Comparison of ENCODE assay signal across 16 cellular contexts in genomic region chr14:92607702-92608429, GRCh38.
DNase-seq lines count a peak whose midpoint lies in the region; ATAC-seq and TF ChIP-seq lines count a peak whose summit lies in the region.
"Had no signal": no experiment of that assay in that cellular context is flagged by ENCODE, and none has a peak within 500 bp of the region (broad histone marks: within the 10 kb centered on the region; RNA-seq: fewer than 3 reads in every experiment).

No MANE protein-coding gene starts in this region.

- H3K9me2 ChIP-seq in GM23248 (ENCODE audit: insufficient read depth) = no peaks in the 10 kb centered on the region

- peaks cover 14% of the 10 kb centered on the region for H3F3A ChIP-seq in GM23248 (ENCODE audit: insufficient read depth)

- peak overlapping the region; percentile 49 for H3K27ac ChIP-seq in GM23248
- H3K27ac ChIP-seq: ascending aorta, gastrocnemius medialis, ovary had no signal

- H3K4me3 ChIP-seq in GM23248 (no peak overlapping the region), adipocyte (ENCODE audit: low read length) (no peak overlapping the region), fibroblast of pulmonary artery (replicated peaks; ENCODE audit: low read depth, low read length) (no peak overlapping the region)
- H3K4me3 ChIP-seq: ascending aorta, gastrocnemius medialis, HAP-1, ovary had no signal

- in situ Hi-C loops in GM23248 (cut with MboI) = no loop called here

- 0 out of 2 replicates have a peak, but pooled peaks cover 8% of the 10 kb centered on the region for H3K79me2 ChIP-seq in GM23248 (ENCODE audit: insufficient read depth)

- H3K36me3 ChIP-seq in GM23248 (ENCODE audit: low read depth) (no peaks in the 10 kb centered on the region), adipocyte (ENCODE audit: control insufficient read depth, insufficient read depth, low read length, severe bottlenecking) (no peaks in the 10 kb centered on the region)
- H3K36me3 ChIP-seq: ascending aorta, gastrocnemius medialis, HAP-1, ovary had no signal

- H4K20me1 ChIP-seq in GM23248 (ENCODE audit: insufficient read depth) = no peaks in the 10 kb centered on the region

- H3K27me3 ChIP-seq in GM23248 (replicated peaks; ENCODE audit: insufficient read depth) (no peaks in the 10 kb centered on the region), adipocyte (replicated peaks; ENCODE audit: control insufficient read depth, insufficient read depth, low read length) (no peaks in the 10 kb centered on the region)
- H3K27me3 ChIP-seq: ascending aorta, gastrocnemius medialis, ovary had no signal

- WGBS in GM23248 (ENCODE audit: low coverage in 1 of 2, low lambda C conversion rate in 2 of 2, missing lambda C conversion rate in 2 of 2), 2 experiments = 77 to 79% methylated on average over 5 of the region's 5 CpGs

- H3K9me3 ChIP-seq in GM23248 (ENCODE audit: low read depth) = no peaks in the 10 kb centered on the region
- H3K9me3 ChIP-seq in adipocyte (ENCODE audit: control insufficient read depth, low read length) = peaks cover 3% of the 10 kb centered on the region
- H3K9me3 ChIP-seq: ascending aorta, HAP-1, ovary had no signal

- no peak overlapping the region for H3K4me2 ChIP-seq in GM23248 (ENCODE audit: unreplicated experiment)

- DNase-seq in GM23248 (peak; percentile 82), adipocyte (ENCODE audit: low read depth) (peak; percentile 79), fibroblast of pulmonary artery (ENCODE audit: low read depth) (peak; percentile 93), renal cortical epithelial cell (ENCODE audit: low read depth) (peak; percentile 74), NCI-H1694 (lab: John Stamatoyannopoulos, UW) (no peak), medulla oblongata (ENCODE audit: extremely low spot score) (no peak)
- DNase-seq: DMS 273 treated with DMSO at 0.1 percent for 48 hours; gastrocnemius medialis; NCI-H2227 treated with DMSO at 0.1 percent for 48 hours; ovary; RPMI8226; stimulated activated CD4-positive, alpha-beta T cell treated with anti-CD3 and anti-CD28 coated beads, Interleukin-4, amount 100 ng/mL, for 1 hour; stimulated activated naive CD8-positive, alpha-beta T cell treated with anti-CD3 and anti-CD28 coated beads, Interleukin-15, amount 100 ng/mL, for 72 hours had no signal

- H2AFZ ChIP-seq in GM23248 = no peak overlapping the region

- peaks cover 4% of the 10 kb centered on the region; the same call in 1 of the 2 replicates for H3K4me1 ChIP-seq in GM23248 (ENCODE audit: insufficient read depth)
- H3K4me1 ChIP-seq in adipocyte (ENCODE audit: control insufficient read depth, insufficient read depth, low read length) = peaks cover 7% of the 10 kb centered on the region
- H3K4me1 ChIP-seq: gastrocnemius medialis, HAP-1 had no signal

- no peak for TF ChIP-seq CTCF in fibroblast of pulmonary artery (IDR thresholded peaks at IDR 0.05; ENCODE audit: low read length, missing control alignments)

- no peak for ATAC-seq in GM21528 (IDR thresholded peaks at IDR 0.05; ENCODE audit: low FRiP score, unreplicated experiment)
- ATAC-seq: gastrocnemius medialis; stimulated activated naive CD8-positive, alpha-beta T cell treated with anti-CD3 and anti-CD28 coated beads, Interleukin-15, amount 100 ng/mL, for 72 hours had no signal

- H3K9ac ChIP-seq in GM23248 (no peak overlapping the region), adipocyte (ENCODE audit: low read length) (no peak overlapping the region)

Comparison
In these comparisons a context has a peak if more than half of its experiments do, and no peak if none do; other contexts are left out.
1. DNase-seq: peak in GM23248 (single experiment), adipocyte (single experiment), fibroblast of pulmonary artery (single experiment) and renal cortical epithelial cell (single experiment); none in NCI-H1694 (single experiment) and medulla oblongata (single experiment).